19 cellular contexts compared by ENCODE assay signal in genomic region chr5:69454460-69455249, GRCh38. TPM values are rescaled to one million over a fixed set of nuclear protein-coding genes. Genes with fewer than 3 reads are reported as not detected.
DNase-seq lines count a peak whose midpoint lies in the region; ATAC-seq and TF ChIP-seq lines count a peak whose summit lies in the region.
"Had no signal": no experiment of that assay in that cellular context is flagged by ENCODE, and none has a peak within 500 bp of the region (broad histone marks: within the 10 kb centered on the region; RNA-seq: fewer than 3 reads in every experiment).

No MANE protein-coding gene starts in this region.

- H3K9me3 ChIP-seq in duodenal mucosa (ENCODE audit: control insufficient read depth in 1 of 2, low read length in 2 of 2) (no peaks in the 10 kb centered on the region), mucosa of rectum (ENCODE audit: control insufficient read depth in 2 of 2, low read length in 2 of 2) (no peaks in the 10 kb centered on the region), transverse colon (no peaks in the 10 kb centered on the region)
- H3K9me3 ChIP-seq: testis had no signal

- H3K4me3 ChIP-seq in duodenal mucosa (ENCODE audit: low read depth in 1 of 2, low read length in 2 of 2) (peak overlapping the region; percentile 55 to 60), mucosa of rectum (ENCODE audit: low read length in 2 of 2) (peak overlapping the region; percentile 50 to 67), transverse colon (peak overlapping the region in 3 of 4 donors; percentile 6 to 42 (median 21))
- H3K4me3 ChIP-seq: SJCRH30, testis had no signal

- DNase-seq in NCI-H2171 treated with DMSO at 0.1 percent for 48 hours (lab: John Stamatoyannopoulos, UW): peak; percentile 4
- DNase-seq in NCI-H2171 (lab: John Stamatoyannopoulos, UW): no peak
- peak; percentile 38 for DNase-seq in transverse colon
- no peak for DNase-seq in GM19240 (ENCODE audit: insufficient read length, low spot score)
- DNase-seq in substantia nigra (lab: John Stamatoyannopoulos, UW): no peak
- DNase-seq: activated naive CD8-positive, alpha-beta T cell treated with anti-CD3 and anti-CD28 coated beads for 36 hours; DMS 273 treated with DMSO at 0.1 percent for 48 hours; left cardiac atrium; MV-4-11; NCI-H2081; NCI-H524 treated with DMSO at 0.1 percent for 48 hours; SJCRH30 had no signal

- H3K4me1 ChIP-seq in duodenal mucosa (ENCODE audit: control insufficient read depth in 1 of 2, insufficient read depth in 2 of 2, low read length in 2 of 2) (peaks cover 4 to 7% of the 10 kb centered on the region in 2 donors), mucosa of rectum (ENCODE audit: control insufficient read depth in 2 of 2, insufficient read depth in 2 of 2, low read length in 2 of 2) (peaks cover 3 to 17% of the 10 kb centered on the region in 2 donors), transverse colon (peaks cover 0 to 25% (median 16%) of the 10 kb centered on the region in 4 donors)
- H3K4me1 ChIP-seq: SJCRH30 had no signal

- peak; percentile 54 for TF ChIP-seq POLR2A in transverse colon (IDR thresholded peaks at IDR 0.05)

- no peak for TF ChIP-seq CTCF in transverse colon (IDR thresholded peaks at IDR 0.05)

- no peak for ATAC-seq in HG02588 (IDR thresholded peaks at IDR 0.05; ENCODE audit: unreplicated experiment)
- ATAC-seq: activated CD4-positive, CD25-positive, alpha-beta regulatory T cell treated with anti-CD3 and anti-CD28 coated beads, Interleukin-2, amount 50 U/mL, for 24 hours; left cardiac atrium had no signal

- H3K36me3 ChIP-seq in duodenal mucosa (ENCODE audit: control insufficient read depth in 1 of 2, insufficient read depth in 2 of 2, low read length in 2 of 2) (no peaks in the 10 kb centered on the region), mucosa of rectum (ENCODE audit: control insufficient read depth in 2 of 2, insufficient read depth in 2 of 2, low read length in 2 of 2) (no peaks in the 10 kb centered on the region), transverse colon (no peaks in the 10 kb centered on the region)
- H3K36me3 ChIP-seq: SJCRH30 had no signal

- H3K27ac ChIP-seq in duodenal mucosa (ENCODE audit: low read depth, low read length) (peak overlapping the region; percentile 86), mucosa of rectum (ENCODE audit: low read depth in 2 of 2, low read length in 2 of 2) (peak overlapping the region; percentile 93 to 94), transverse colon (peak overlapping the region; percentile 87 to 93 (median 90)), substantia nigra (ENCODE audit: low read depth, low read length, poor library complexity, severe bottlenecking) (no peak overlapping the region)
- H3K27ac ChIP-seq: 22Rv1, SJCRH30 had no signal

- H3K27me3 ChIP-seq in duodenal mucosa (ENCODE audit: control insufficient read depth in 1 of 2, insufficient read depth in 2 of 2, low read length in 2 of 2) (no peaks in the 10 kb centered on the region), mucosa of rectum (ENCODE audit: control insufficient read depth in 2 of 2, insufficient read depth in 2 of 2, low read length in 2 of 2) (no peaks in the 10 kb centered on the region), transverse colon (no peaks in the 10 kb centered on the region)
- H3K27me3 ChIP-seq: SJCRH30, testis had no signal

- TF ChIP-seq EP300 in transverse colon (IDR thresholded peaks at IDR 0.05; ENCODE audit: low read depth): no peak

- in situ Hi-C loops in transverse colon (cut with MboI; ENCODE audit: low pct_ligation_motif_present in 1 of 4, low pct_unique_long_range_greater_than_20kb in 1 of 4, low sequenced_read_pairs in 3 of 4): no loop called here

- 32 to 51% methylated on average over 6 to 8 of the region's 8 CpGs for WGBS in transverse colon (ENCODE audit: low coverage in 1 of 2), 2 donors

- intact Hi-C loops in transverse colon (cut with DNase I; ENCODE audit: low total_unique reads): no loop called here

- H3K9ac ChIP-seq in duodenal mucosa (ENCODE audit: low read depth in 1 of 2, low read length in 2 of 2) (peak overlapping the region; percentile 63 to 67), mucosa of rectum (ENCODE audit: low read depth in 1 of 2, low read length in 2 of 2) (peak overlapping the region; percentile 74)

RNA-seq across cellular contexts. Expression of gene OCLN, which starts 37.9 kb away (rescaled TPM):
- total RNA-seq in transverse colon: 100 to 1,000 TPM in 1 of 4 donors, 10 to 100 TPM in 3; 74.9 to 112 (median 92.4) TPM

RNA-seq across cellular contexts. Expression of gene MARVELD2, which starts 39.7 kb away (rescaled TPM):
- total RNA-seq in transverse colon: 10 to 100 TPM; 14.7 to 48.7 (median 30.7) TPM
- total RNA-seq: myocyte had no signal

Comparison
In these comparisons a context has a peak if more than half of its experiments do, and no peak if none do; other contexts are left out.
1. DNase-seq: peak in NCI-H2171 treated with DMSO at 0.1 percent for 48 hours (single experiment) and transverse colon (single experiment); none in NCI-H2171 (single experiment), GM19240 (single experiment) and substantia nigra (0 of 49).
2. Peak in every context shown above with its lines, with median percentiles within 50 percentile points of each other: H3K4me3 ChIP-seq.